ENCODE assay signal across 20 cellular contexts in the genomic region with DNA sequence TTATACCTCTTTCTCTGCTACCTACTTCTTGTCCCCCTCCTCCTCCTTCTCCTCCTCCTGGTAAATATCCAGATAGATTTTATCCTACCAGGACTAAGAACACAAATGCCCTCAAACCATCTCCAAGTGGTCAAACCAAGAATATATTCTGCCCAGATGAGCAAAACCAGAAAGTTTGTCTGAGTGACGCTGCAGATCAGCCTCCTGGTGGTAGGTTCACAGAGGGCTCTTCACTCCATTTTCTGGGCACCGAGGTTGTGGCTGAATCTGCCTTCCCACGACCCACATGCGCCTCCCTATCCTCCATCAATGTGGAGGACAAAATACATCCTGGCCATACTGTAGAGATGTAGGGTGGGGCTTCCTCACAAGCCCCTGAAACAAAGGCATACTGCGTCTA.
"Had no signal": no experiment of that assay in that cellular context is flagged by ENCODE, and none has a peak within 500 bp of the region (broad histone marks: within the 10 kb centered on the region; RNA-seq: fewer than 3 reads in every experiment).

No MANE protein-coding gene starts in this region.

- ATAC-seq: activated CD8-positive, alpha-beta memory T cell treated with anti-CD3 and anti-CD28 coated beads, Interleukin-2, amount 10 ng/mL, durations not matched to agents 7 days and 5 days; activated naive CD4-positive, alpha-beta T cell treated with anti-CD3 and anti-CD28 coated beads, Interleukin-2, amount 50 U/mL, for 72 hours; heart right ventricle; left lung; T-helper 17 cell had no signal

- H3K36me3 ChIP-seq: breast epithelium, esophagus squamous epithelium, heart right ventricle, left lung, uterus had no signal

- H3K27ac Mint-ChIP-seq: activated CD8-positive, alpha-beta memory T cell treated with anti-CD3 and anti-CD28 coated beads, Interleukin-2, amount 10 ng/mL, durations not matched to agents 7 days and 5 days; activated naive CD4-positive, alpha-beta T cell treated with anti-CD3 and anti-CD28 coated beads, Interleukin-2, amount 50 U/mL, for 72 hours; activated T-cell treated with anti-CD3 and anti-CD28 coated beads, Interleukin-2, amount 50 U/mL, for 24 hours; memory B cell; T-helper 17 cell had no signal

- H3K36me3 Mint-ChIP-seq: activated CD8-positive, alpha-beta memory T cell treated with anti-CD3 and anti-CD28 coated beads, Interleukin-2, amount 10 ng/mL, durations not matched to agents 7 days and 5 days; memory B cell had no signal

- H3K27ac ChIP-seq: breast epithelium, esophagus squamous epithelium, heart right ventricle, left lung, parathyroid adenoma, skin epidermis, uterus had no signal

- H3K4me1 ChIP-seq: breast epithelium, esophagus squamous epithelium, left lung, parathyroid adenoma, uterus had no signal

- H3K4me1 Mint-ChIP-seq: activated CD8-positive, alpha-beta memory T cell treated with anti-CD3 and anti-CD28 coated beads, Interleukin-2, amount 10 ng/mL, durations not matched to agents 7 days and 5 days; T-helper 17 cell had no signal

- DNase-seq: activated CD4-positive, alpha-beta T cell treated with anti-CD3 and anti-CD28 coated beads, Interleukin-2, amount 50 U/mL, for 48 hours; activated CD4-positive, CD25-positive, alpha-beta regulatory T cell treated with anti-CD3 and anti-CD28 coated beads, Interleukin-2, amount 50 U/mL, for 72 hours; activated CD8-positive, alpha-beta memory T cell treated with anti-CD3 and anti-CD28 coated beads, Interleukin-2, amount 10 ng/mL, durations not matched to agents 7 days and 5 days; activated effector memory CD4-positive, alpha-beta T cell treated with anti-CD3 and anti-CD28 coated beads, Interleukin-2, amount 50 U/mL, for 16 hours; activated T-cell treated with anti-CD3 and anti-CD28 coated beads, Interleukin-2, amount 50 U/mL, for 24 hours; amygdala; esophagus squamous epithelium; foreskin melanocyte; heart right ventricle; left lung; retina; stimulated activated CD4-positive, alpha-beta T cell treated with anti-CD3 and anti-CD28 coated beads, Interleukin-4, amount 100 ng/mL, for 4 hours; T-helper 17 cell; uterus had no signal

- H3K27me3 ChIP-seq: uterus had no signal

- H3K4me3 Mint-ChIP-seq: activated CD8-positive, alpha-beta memory T cell treated with anti-CD3 and anti-CD28 coated beads, Interleukin-2, amount 10 ng/mL, durations not matched to agents 7 days and 5 days; activated T-cell treated with anti-CD3 and anti-CD28 coated beads, Interleukin-2, amount 50 U/mL, for 24 hours; memory B cell; nephron; T-helper 17 cell had no signal

- H3K27me3 Mint-ChIP-seq: activated CD8-positive, alpha-beta memory T cell treated with anti-CD3 and anti-CD28 coated beads, Interleukin-2, amount 10 ng/mL, durations not matched to agents 7 days and 5 days; T-helper 17 cell had no signal

- H3K4me3 ChIP-seq: breast epithelium, esophagus squamous epithelium, heart right ventricle, left lung, skin epidermis, uterus had no signal
